ENCODE assay signal across 1 cellular context in genomic region chr3:8420613-8421012, GRCh38.
TF ChIP-seq lines count a peak whose summit lies in the region.

No MANE protein-coding gene starts in this region.

TF ChIP-seq in HepG2, 621 proteins besides CTCF, POLR2A, EP300 and RAD21 (continued from another document):
- TF ChIP-seq ARID3A (IDR thresholded peaks at IDR 0.05; ENCODE audit: low read depth, low read length) (no peak), CBX2 (IDR thresholded peaks at IDR 0.05; ENCODE audit: low read depth, low read length) (no peak), CBX2 (CRISPR knock-in tag; IDR thresholded peaks at IDR 0.05; ENCODE audit: low read depth) (no peak)
